ENCODE assay signal across 18 cellular contexts in genomic region chr10:70371846-70372245, GRCh38. TPM values are rescaled to one million over a fixed set of nuclear protein-coding genes. Genes with fewer than 3 reads are reported as not detected.
A peak's percentile ranks its signal among the peaks of the same experiment; 100 is the strongest.
DNase-seq lines count a peak whose midpoint lies in the region; ATAC-seq and TF ChIP-seq lines count a peak whose summit lies in the region.
"Had no signal": no experiment of that assay in that cellular context is flagged by ENCODE, and none has a peak within 500 bp of the region (broad histone marks: within the 10 kb centered on the region; RNA-seq: fewer than 3 reads in every experiment).

No MANE protein-coding gene starts in this region.

- WGBS in mesenchymal stem cell: 54% methylated on average over 5 of the region's 5 CpGs

- H3K4ac ChIP-seq in mesenchymal stem cell (ENCODE audit: low read depth in 1 of 2, low read length in 2 of 2): peak overlapping the region in 1 of 2 experiments; percentile 13

- peak; percentile 35 for DNase-seq in natural killer cell treated with Interleukin-12 subunit alpha and Interleukin-12 subunit beta and Interleukin-15 and Interleukin-18, amount 100 ng/mL, for 72 hours (ENCODE audit: low spot score)
- DNase-seq in natural killer cell (no peak), RWPE1 (ENCODE audit: low spot score) (no peak), mesenchymal stem cell (no peak), HT-29 (ENCODE audit: low spot score) (no peak)
- no peak for DNase-seq in effector memory CD4-positive, alpha-beta T cell
- DNase-seq: Calu3; CD8-positive, alpha-beta T cell; DMS53; DND-41; EL; GM23248 had no signal

- H3K9me3 ChIP-seq in mesenchymal stem cell (ENCODE audit: control insufficient read depth, low read length): no peaks in the 10 kb centered on the region
- no peaks in the 10 kb centered on the region for H3K9me3 ChIP-seq in effector memory CD4-positive, alpha-beta T cell (ENCODE audit: control insufficient read depth, low read length)
- H3K9me3 ChIP-seq: BLaER1 treated with 17β-estradiol and CSF1 and Interleukin-3, amounts not matched to agents 10 nM and 100 nM had no signal

- no peak for ATAC-seq in natural killer cell treated with Interleukin-12 subunit alpha and Interleukin-12 subunit beta and Interleukin-15 and Interleukin-18, amount 100 ng/mL, for 72 hours
- ATAC-seq in natural killer cell (no peak), GM19023 (IDR thresholded peaks at IDR 0.05; ENCODE audit: unreplicated experiment) (no peak)
- ATAC-seq: CD8-positive, alpha-beta T cell; GM12878; HCT116; K562 had no signal

- H2BK15ac ChIP-seq in mesenchymal stem cell (ENCODE audit: low read depth, poor library complexity, severe bottlenecking): no peak overlapping the region

- H3K4me1 ChIP-seq in mesenchymal stem cell (ENCODE audit: control insufficient read depth, insufficient read depth, low read depth, low read length): peaks cover 23% of the 10 kb centered on the region
- no peaks in the 10 kb centered on the region for H3K4me1 ChIP-seq in effector memory CD4-positive, alpha-beta T cell (ENCODE audit: control insufficient read depth, insufficient read depth, low read length, poor library complexity, severe bottlenecking)
- H3K4me1 ChIP-seq: BLaER1 treated with 17β-estradiol and CSF1 and Interleukin-3, amounts not matched to agents 10 nM and 100 nM had no signal

- H3K18ac ChIP-seq in mesenchymal stem cell (ENCODE audit: low read depth in 1 of 2, low read length in 2 of 2): no peak overlapping the region

- H3K27me3 ChIP-seq in mesenchymal stem cell (ENCODE audit: control insufficient read depth in 1 of 2, insufficient read depth in 1 of 2, low read length in 2 of 2): no peaks in the 10 kb centered on the region
- no peaks in the 10 kb centered on the region for H3K27me3 ChIP-seq in effector memory CD4-positive, alpha-beta T cell (replicated peaks; ENCODE audit: control insufficient read depth, insufficient read depth, low read length, poor library complexity, severe bottlenecking)
- H3K27me3 ChIP-seq: BLaER1 treated with 17β-estradiol and CSF1 and Interleukin-3, amounts not matched to agents 10 nM and 100 nM had no signal

- no peak overlapping the region for H2BK120ac ChIP-seq in mesenchymal stem cell (ENCODE audit: low read depth, low read length)

- no peak overlapping the region for H3K9ac ChIP-seq in mesenchymal stem cell (ENCODE audit: low read length)
- H3K9ac ChIP-seq: BLaER1 treated with 17β-estradiol and CSF1 and Interleukin-3, amounts not matched to agents 10 nM and 100 nM; GM23248 had no signal

- CTCF ChIA-PET in RWPE1 (lab: Yijun Ruan, JAX): no interaction called here

- H3K27me3 Mint-ChIP-seq in natural killer cell treated with Interleukin-12 subunit alpha and Interleukin-12 subunit beta and Interleukin-15 and Interleukin-18, amount 100 ng/mL, for 72 hours: no peaks in the 10 kb centered on the region
- H3K27me3 Mint-ChIP-seq in natural killer cell (ENCODE audit: low read depth in 2 of 2): no peaks in the 10 kb centered on the region
- H3K27me3 Mint-ChIP-seq: B cell had no signal

- H2AK5ac ChIP-seq in mesenchymal stem cell (ENCODE audit: low read length, severe bottlenecking): no peak overlapping the region

- peak overlapping the region; percentile 24 for H3K27ac ChIP-seq in RWPE1
- H3K27ac ChIP-seq in mesenchymal stem cell (ENCODE audit: low read length, poor library complexity, severe bottlenecking): no peak overlapping the region
- no peak overlapping the region for H3K27ac ChIP-seq in effector memory CD4-positive, alpha-beta T cell (ENCODE audit: insufficient read depth, low read length, poor library complexity, severe bottlenecking)
- H3K27ac ChIP-seq: BLaER1 treated with 17β-estradiol and CSF1 and Interleukin-3, amounts not matched to agents 10 nM and 100 nM; GM23248 had no signal

- H3K4me2 ChIP-seq in mesenchymal stem cell (ENCODE audit: low read length, poor library complexity, severe bottlenecking): no peak overlapping the region
- H3K4me2 ChIP-seq: BLaER1 treated with 17β-estradiol and CSF1 and Interleukin-3, amounts not matched to agents 10 nM and 100 nM had no signal

- TF ChIP-seq CTCF in natural killer cell (IDR thresholded peaks at IDR 0.05): no peak
- TF ChIP-seq CTCF in RWPE1 (conservative IDR thresholded peaks at IDR 0.05; ENCODE audit: low read depth): no peak

- no peak overlapping the region for H3K4me3 Mint-ChIP-seq in natural killer cell treated with Interleukin-12 subunit alpha and Interleukin-12 subunit beta and Interleukin-15 and Interleukin-18, amount 100 ng/mL, for 72 hours
- no peak overlapping the region for H3K4me3 Mint-ChIP-seq in natural killer cell
- H3K4me3 Mint-ChIP-seq: B cell; CD8-positive, alpha-beta T cell had no signal

- no peak overlapping the region for H2BK5ac ChIP-seq in mesenchymal stem cell (ENCODE audit: low read depth, low read length, poor library complexity, severe bottlenecking)

- no peak overlapping the region for H2AFZ ChIP-seq in mesenchymal stem cell (ENCODE audit: low read depth, low read length)
- H2AFZ ChIP-seq: GM23248 had no signal

- intact Hi-C loops in natural killer cell (cut with micrococcal nuclease): no loop called here

- no peak overlapping the region for H3K14ac ChIP-seq in mesenchymal stem cell (ENCODE audit: low read length in 2 of 2)

- H4K8ac ChIP-seq in mesenchymal stem cell (ENCODE audit: low read length): peak overlapping the region; percentile 8

- no peak overlapping the region for H4K91ac ChIP-seq in mesenchymal stem cell (ENCODE audit: low read length)

- POLR2A ChIA-PET in RWPE1 (lab: Yijun Ruan, JAX; ENCODE audit: low non-redundant PET): interaction anchor here (0.6 kb wide), 1 partner anchor 46 kb away, joined by 3 read pairs; no protein-coding TSS in a partner anchor

- peaks cover 0 to 11% of the 10 kb centered on the region in 2 experiments for H3K36me3 ChIP-seq in mesenchymal stem cell (ENCODE audit: control insufficient read depth in 1 of 2, insufficient read depth in 2 of 2, low read depth in 1 of 2, low read length in 2 of 2)
- H3K36me3 ChIP-seq in effector memory CD4-positive, alpha-beta T cell (ENCODE audit: control insufficient read depth, insufficient read depth, low read length): no peaks in the 10 kb centered on the region

- no peak overlapping the region for H3K27ac Mint-ChIP-seq in natural killer cell treated with Interleukin-12 subunit alpha and Interleukin-12 subunit beta and Interleukin-15 and Interleukin-18, amount 100 ng/mL, for 72 hours
- H3K27ac Mint-ChIP-seq in natural killer cell: no peak overlapping the region
- H3K27ac Mint-ChIP-seq: B cell; CD8-positive, alpha-beta T cell had no signal

- no peak overlapping the region for H3K4me3 ChIP-seq in mesenchymal stem cell (ENCODE audit: insufficient read depth in 1 of 2, low read depth in 1 of 2, low read length in 2 of 2)
- no peak overlapping the region for H3K4me3 ChIP-seq in effector memory CD4-positive, alpha-beta T cell (ENCODE audit: insufficient read depth, low read depth, low read length, poor library complexity, severe bottlenecking)
- H3K4me3 ChIP-seq: BLaER1 treated with 17β-estradiol and CSF1 and Interleukin-3, amounts not matched to agents 10 nM and 100 nM; GM12878; GM23248; K562 had no signal

- no peak overlapping the region for H2BK12ac ChIP-seq in mesenchymal stem cell (ENCODE audit: low read length in 2 of 2)

- H3K23ac ChIP-seq in mesenchymal stem cell (ENCODE audit: low read length in 2 of 2): no peak overlapping the region

- H3K79me1 ChIP-seq in mesenchymal stem cell (replicated peaks; ENCODE audit: low read length, poor library complexity, severe bottlenecking): peaks cover 20% of the 10 kb centered on the region

- H3K36me3 Mint-ChIP-seq in natural killer cell treated with Interleukin-12 subunit alpha and Interleukin-12 subunit beta and Interleukin-15 and Interleukin-18, amount 100 ng/mL, for 72 hours: no peaks in the 10 kb centered on the region
- no peaks in the 10 kb centered on the region for H3K36me3 Mint-ChIP-seq in natural killer cell

- H3K4me1 Mint-ChIP-seq in natural killer cell treated with Interleukin-12 subunit alpha and Interleukin-12 subunit beta and Interleukin-15 and Interleukin-18, amount 100 ng/mL, for 72 hours (ENCODE audit: low read depth in 2 of 2): no peaks in the 10 kb centered on the region
- no peaks in the 10 kb centered on the region for H3K4me1 Mint-ChIP-seq in natural killer cell
- H3K4me1 Mint-ChIP-seq: B cell had no signal

- H3K9me3 Mint-ChIP-seq in natural killer cell treated with Interleukin-12 subunit alpha and Interleukin-12 subunit beta and Interleukin-15 and Interleukin-18, amount 100 ng/mL, for 72 hours: no peaks in the 10 kb centered on the region
- no peaks in the 10 kb centered on the region for H3K9me3 Mint-ChIP-seq in natural killer cell
- H3K9me3 Mint-ChIP-seq: CD8-positive, alpha-beta T cell had no signal

RNA-seq across cellular contexts. Expression of gene LRRC20, which starts 10.6 kb away (rescaled TPM):
- total RNA-seq in natural killer cell treated with Interleukin-12 subunit alpha and Interleukin-12 subunit beta and Interleukin-15 and Interleukin-18, amount 100 ng/mL, for 72 hours: 10 to 100 TPM in 1 of 2 donors, 1 to 10 TPM in 1; 6.5 to 17.1 TPM
- total RNA-seq in natural killer cell: 1 to 10 TPM; 1.2 to 1.5 (median 1.3) TPM
- polyA plus RNA-seq in mesenchymal stem cell (2013, experiment 1 of 2): 15.0 TPM
- 16.2 TPM for polyA plus RNA-seq in mesenchymal stem cell (2013, experiment 2 of 2)
- 36.0 and 40.7 TPM in 2 replicates for total RNA-seq in HT-29 (2014; rRNA removed; shearing (Covaris generic))

RNA-seq across cellular contexts. Expression of gene EIF4EBP2, which starts 32.1 kb away (rescaled TPM):
- total RNA-seq in natural killer cell treated with Interleukin-12 subunit alpha and Interleukin-12 subunit beta and Interleukin-15 and Interleukin-18, amount 100 ng/mL, for 72 hours: 10 to 100 TPM; 49.8 to 54.6 TPM
- total RNA-seq in natural killer cell: 10 to 100 TPM; 60.6 to 71.6 (median 71.1) TPM
- polyA plus RNA-seq in mesenchymal stem cell (2013, experiment 1 of 2): 48.3 TPM
- 48.7 TPM for polyA plus RNA-seq in mesenchymal stem cell (2013, experiment 2 of 2)
- total RNA-seq in HT-29 (2014; rRNA removed; shearing (Covaris generic)): 15.8 and 17.7 TPM in 2 replicates
